ENCODE assay signal across 20 cellular contexts in the genomic region with DNA sequence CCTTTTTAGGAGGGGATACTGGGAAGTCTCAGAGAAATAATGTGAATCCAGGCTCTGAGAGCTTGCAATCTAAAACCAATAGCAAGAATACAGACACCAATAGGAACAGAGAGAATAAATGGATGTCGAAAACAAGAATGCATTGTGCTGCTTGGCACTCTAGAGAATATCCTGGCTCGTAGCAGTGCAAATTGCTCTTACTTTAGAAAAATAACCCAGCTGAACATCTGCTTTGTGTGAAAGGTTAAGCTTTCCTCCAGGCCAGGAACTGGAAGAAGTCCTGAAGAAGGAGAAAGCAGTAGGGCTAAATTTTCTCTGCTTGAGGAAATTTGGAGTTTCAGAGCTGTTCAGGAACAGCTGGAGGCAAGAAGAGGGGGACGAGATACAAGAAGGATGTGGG.
DNase-seq lines count a peak whose midpoint lies in the region; ATAC-seq and TF ChIP-seq lines count a peak whose summit lies in the region.
"Had no signal": no experiment of that assay in that cellular context is flagged by ENCODE, and none has a peak within 500 bp of the region (broad histone marks: within the 10 kb centered on the region; RNA-seq: fewer than 3 reads in every experiment).

No MANE protein-coding gene starts in this region.

- no peaks in the 10 kb centered on the region for H3K79me1 ChIP-seq in IMR-90 (ENCODE audit: low read depth in 1 of 2, low read length in 2 of 2)

- H2BK15ac ChIP-seq in IMR-90 (ENCODE audit: low read depth, low read length): peak overlapping the region; percentile 93; the same call in 2 of the 3 replicates

- peak overlapping the region; percentile 33 for H2AFZ ChIP-seq in IMR-90 (replicated peaks; ENCODE audit: low read length, poor library complexity)

- no peak for TF ChIP-seq POLR2A in IMR-90 (IDR thresholded peaks at IDR 0.05; ENCODE audit: low read depth, low read length)

- peak overlapping the region; percentile 17; the same call in 1 of the 2 replicates for H4K91ac ChIP-seq in IMR-90 (ENCODE audit: insufficient read depth, low read depth, low read length)

- H3K4me2 ChIP-seq in IMR-90 (ENCODE audit: low read depth, low read length): no peak overlapping the region

- H3K18ac ChIP-seq in IMR-90 (ENCODE audit: low read depth, low read length): peak overlapping the region; percentile 80; the same call in 1 of the 2 replicates

- no peak overlapping the region for H3K27ac Mint-ChIP-seq in CD4-positive, alpha-beta memory T cell
- no peak overlapping the region for H3K27ac Mint-ChIP-seq in natural killer cell

- no peak overlapping the region for H2AK9ac ChIP-seq in IMR-90 (replicated peaks; ENCODE audit: low read depth, low read length, poor library complexity)

- H2BK20ac ChIP-seq in IMR-90 (ENCODE audit: low read depth, low read length): peak overlapping the region; percentile 90

- DNase-seq in IMR-90 (no peak), adipocyte (ENCODE audit: low read depth) (peak; percentile 42), fibroblast of the conjunctiva (ENCODE audit: low read depth) (peak; percentile 56), skeletal muscle cell (ENCODE audit: low read depth) (peak; percentile 23), natural killer cell (no peak)
- no peak for DNase-seq in CD4-positive, alpha-beta memory T cell
- DNase-seq: ACHN; C1 segment of cervical spinal cord; Kasumi-1; MM.1S; NCI-H1092; NCI-H1436 treated with DMSO at 0.1 percent for 48 hours; NCI-H2029; NCI-H510A; NCI-H748 treated with DMSO at 0.1 percent for 48 hours; NK-92 treated with Interleukin-12 subunit alpha and Interleukin-12 subunit beta, amount 100 ng/mL, for 24 hours; SHP77 treated with DMSO at 0.1 percent for 48 hours had no signal

- no peaks in the 10 kb centered on the region for H3K27me3 ChIP-seq in IMR-90 (ENCODE audit: control insufficient read depth, insufficient read depth, low read length)
- no peaks in the 10 kb centered on the region for H3K27me3 ChIP-seq in adipocyte (replicated peaks; ENCODE audit: control insufficient read depth, insufficient read depth, low read length)
- H3K27me3 ChIP-seq in CD4-positive, alpha-beta memory T cell (ENCODE audit: insufficient read depth, low read length): no peaks in the 10 kb centered on the region

- intact Hi-C loops in IMR-90 (cut with micrococcal nuclease) (loop anchor here (5.0 kb wide), 1 partner anchor 1293 kb away; no protein-coding TSS in a partner anchor), natural killer cell (cut with micrococcal nuclease) (no loop called here)
- intact Hi-C loops in CD4-positive, alpha-beta memory T cell (cut with micrococcal nuclease): no loop called here

- no peak for ATAC-seq in IMR-90 (ENCODE audit: low read depth)
- ATAC-seq in HG03460 (IDR thresholded peaks at IDR 0.05; ENCODE audit: unreplicated experiment): no peak
- ATAC-seq in natural killer cell: no peak
- ATAC-seq: SK-N-SH treated with all-trans-retinoic acid at 6 μM for 48 hours had no signal

- dilution Hi-C loops in IMR-90 (cut with HindIII; ENCODE audit: low sequenced_read_pairs, unreplicated experiment): no loop called here

- H3K4me3 ChIP-seq in IMR-90 (ENCODE audit: insufficient read depth, low read depth, low read length): no peak overlapping the region
- peak overlapping the region; percentile 1 for H3K4me3 ChIP-seq in adipocyte (ENCODE audit: low read length)
- no peak overlapping the region for H3K4me3 ChIP-seq in skeletal muscle cell (ENCODE audit: low read depth, low read length)
- H3K4me3 ChIP-seq in CD4-positive, alpha-beta memory T cell (ENCODE audit: low read length in 2 of 2): no peak overlapping the region
- H3K4me3 ChIP-seq: HAP-1 had no signal

- peak overlapping the region; percentile 71 for H3K4ac ChIP-seq in IMR-90 (ENCODE audit: low read depth, low read length)

- peak overlapping the region; percentile 56; the same call in 1 of the 2 replicates for H4K5ac ChIP-seq in IMR-90 (ENCODE audit: low read depth, low read length)

- no peak overlapping the region for H3K23ac ChIP-seq in IMR-90 (ENCODE audit: low read depth, low read length)

- WGBS in IMR-90 (ENCODE audit: extremely low coverage in 2 of 2, insufficient read length in 1 of 2), 2 experiments: 100% methylated on average over 1 of the region's 3 CpGs; no CpG with 5 or more reads in 1 of the 2 experiments

- H2BK120ac ChIP-seq in IMR-90 (ENCODE audit: low read depth, low read length): peak overlapping the region; percentile 78

- H3K4me3 Mint-ChIP-seq in CD4-positive, alpha-beta memory T cell: no peak overlapping the region
- H3K4me3 Mint-ChIP-seq in natural killer cell: no peak overlapping the region

- H3K36me3 Mint-ChIP-seq in CD4-positive, alpha-beta memory T cell: no peaks in the 10 kb centered on the region
- H3K36me3 Mint-ChIP-seq in natural killer cell: no peaks in the 10 kb centered on the region

- no peak overlapping the region for H4K8ac ChIP-seq in IMR-90 (ENCODE audit: low read depth in 2 of 2, low read length in 2 of 2)

- POLR2A ChIA-PET in IMR-90 (lab: Charles Lee; ENCODE audit: unreplicated experiment): no interaction called here
- POLR2A ChIA-PET in CD4-positive, alpha-beta memory T cell (lab: Charles Lee; ENCODE audit: partially characterized antibody): no interaction called here

- H3K9me3 Mint-ChIP-seq in CD4-positive, alpha-beta memory T cell: peaks cover 0 to 18% (median 10%) of the 10 kb centered on the region in 8 donors
- no peaks in the 10 kb centered on the region for H3K9me3 Mint-ChIP-seq in natural killer cell

- no peak for TF ChIP-seq RAD21 in IMR-90 (IDR thresholded peaks at IDR 0.05; ENCODE audit: low read length)

- BruUV-seq in IMR-90 (replicated peaks; lab: Mats Ljungman, UMichigan): no TSS peak

- no peak overlapping the region for H3K9ac ChIP-seq in IMR-90 (ENCODE audit: low read depth, low read length)
- peak overlapping the region; percentile 21 for H3K9ac ChIP-seq in adipocyte (ENCODE audit: low read length)

- no peaks in the 10 kb centered on the region for H3K9me1 ChIP-seq in IMR-90 (ENCODE audit: insufficient read depth, low read length)

- H3K56ac ChIP-seq in IMR-90 (ENCODE audit: extremely low read depth, insufficient read depth, low read length): no peak overlapping the region

- H4K20me1 ChIP-seq in IMR-90 (ENCODE audit: insufficient read depth, low read length): no peaks in the 10 kb centered on the region

- no peak overlapping the region for H2BK5ac ChIP-seq in IMR-90 (ENCODE audit: low read depth, low read length, poor library complexity, severe bottlenecking)

- H3K4me1 Mint-ChIP-seq in CD4-positive, alpha-beta memory T cell: no peaks in the 10 kb centered on the region
- H3K4me1 Mint-ChIP-seq in natural killer cell: peaks cover 0 to 8% of the 10 kb centered on the region in 2 donors

- CTCF ChIA-PET in IMR-90 (lab: Yijun Ruan, JAX): no interaction called here
- CTCF ChIA-PET in CD4-positive, alpha-beta memory T cell (lab: Charles Lee; ENCODE audit: partially characterized antibody): interaction anchor here (1.0 kb wide), 1 partner anchor 289 kb away, joined by 3 read pairs; no protein-coding TSS in a partner anchor

- peaks cover 0 to 4% of the 10 kb centered on the region in 2 donors for H3K27me3 Mint-ChIP-seq in CD4-positive, alpha-beta memory T cell
- H3K27me3 Mint-ChIP-seq in natural killer cell (ENCODE audit: low read depth in 2 of 2): peaks cover 0 to 11% of the 10 kb centered on the region in 2 donors

- peaks cover 7% of the 10 kb centered on the region for H3K9me3 ChIP-seq in IMR-90 (ENCODE audit: control insufficient read depth, insufficient read depth, low read length)
- peaks cover 7% of the 10 kb centered on the region for H3K9me3 ChIP-seq in adipocyte (ENCODE audit: control insufficient read depth, low read length)
- no peaks in the 10 kb centered on the region for H3K9me3 ChIP-seq in CD4-positive, alpha-beta memory T cell (ENCODE audit: control insufficient read depth in 1 of 2, low read length in 2 of 2)
- H3K9me3 ChIP-seq: HAP-1 had no signal

- H3K36me3 ChIP-seq in IMR-90 (ENCODE audit: control insufficient read depth, insufficient read depth, low read length) (no peaks in the 10 kb centered on the region), adipocyte (ENCODE audit: control insufficient read depth, insufficient read depth, low read length, severe bottlenecking) (no peaks in the 10 kb centered on the region)
- no peaks in the 10 kb centered on the region for H3K36me3 ChIP-seq in CD4-positive, alpha-beta memory T cell (ENCODE audit: insufficient read depth, low read length)
- H3K36me3 ChIP-seq: HAP-1 had no signal

- H3K4me1 ChIP-seq in IMR-90 (ENCODE audit: control insufficient read depth, insufficient read depth, low read length) (peaks cover 2% of the 10 kb centered on the region), adipocyte (ENCODE audit: control insufficient read depth, insufficient read depth, low read length) (peaks cover 28% of the 10 kb centered on the region)
- H3K4me1 ChIP-seq in CD4-positive, alpha-beta memory T cell (ENCODE audit: insufficient read depth, low read length): no peaks in the 10 kb centered on the region
- H3K4me1 ChIP-seq: HAP-1 had no signal

- in situ Hi-C loops in IMR-90 (cut with MboI; ENCODE audit: low sequenced_read_pairs): no loop called here

- H3K14ac ChIP-seq in IMR-90 (replicated peaks; ENCODE audit: low read depth, low read length): peak overlapping the region; percentile 27; the same call in 1 of the 2 replicates

- peak overlapping the region; percentile 53; the same call in 1 of the 2 replicates for H2AK5ac ChIP-seq in IMR-90 (ENCODE audit: low read depth, low read length)

- no peak overlapping the region for H3K27ac ChIP-seq in IMR-90 (ENCODE audit: insufficient read depth, low read length)
- H3K27ac ChIP-seq in CD4-positive, alpha-beta memory T cell (ENCODE audit: low read depth, low read length): no peak overlapping the region

- TF ChIP-seq CTCF in IMR-90 (conservative IDR thresholded peaks at IDR 0.05; ENCODE audit: low read depth, low read length) (no peak), natural killer cell (IDR thresholded peaks at IDR 0.05) (no peak)

TF ChIP-seq in IMR-90, 13 proteins besides CTCF, POLR2A, EP300 and RAD21 (continues in another document):
- TF ChIP-seq RCOR1 (IDR thresholded peaks at IDR 0.05; ENCODE audit: insufficient replicate concordance, low read length): no peak
- TF ChIP-seq, protein P1, sequence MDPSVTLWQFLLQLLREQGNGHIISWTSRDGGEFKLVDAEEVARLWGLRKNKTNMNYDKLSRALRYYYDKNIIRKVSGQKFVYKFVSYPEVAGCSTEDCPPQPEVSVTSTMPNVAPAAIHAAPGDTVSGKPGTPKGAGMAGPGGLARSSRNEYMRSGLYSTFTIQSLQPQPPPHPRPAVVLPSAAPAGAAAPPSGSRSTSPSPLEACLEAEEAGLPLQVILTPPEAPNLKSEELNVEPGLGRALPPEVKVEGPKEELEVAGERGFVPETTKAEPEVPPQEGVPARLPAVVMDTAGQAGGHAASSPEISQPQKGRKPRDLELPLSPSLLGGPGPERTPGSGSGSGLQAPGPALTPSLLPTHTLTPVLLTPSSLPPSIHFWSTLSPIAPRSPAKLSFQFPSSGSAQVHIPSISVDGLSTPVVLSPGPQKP (IDR thresholded peaks at IDR 0.05; ENCODE audit: borderline replicate concordance, low read depth, low read length): no peak
- TF ChIP-seq MAFK (IDR thresholded peaks at IDR 0.05; ENCODE audit: low read depth, low read length): no peak
- no peak for TF ChIP-seq BHLHE40 (IDR thresholded peaks at IDR 0.05; ENCODE audit: low read depth, low read length)
- no peak for TF ChIP-seq RFX5 (IDR thresholded peaks at IDR 0.05; ENCODE audit: low read depth, low read length)
- no peak for TF ChIP-seq FOS (IDR thresholded peaks at IDR 0.05; ENCODE audit: low read depth, low read length)

Comparison
In these comparisons a context has a peak if more than half of its experiments do, and no peak if none do; other contexts are left out.
1. DNase-seq: peak in adipocyte (single experiment), fibroblast of the conjunctiva (single experiment) and skeletal muscle cell (single experiment); none in IMR-90 (single experiment), CD4-positive, alpha-beta memory T cell (0 of 5) and natural killer cell (single experiment).